16 cellular contexts compared by ENCODE assay signal in genomic region chr16:84481051-84481735, GRCh38. TPM values are rescaled to one million over a fixed set of nuclear protein-coding genes. Genes with fewer than 3 reads are reported as not detected.
DNase-seq lines count a peak whose midpoint lies in the region; ATAC-seq and TF ChIP-seq lines count a peak whose summit lies in the region.
"Had no signal": no experiment of that assay in that cellular context is flagged by ENCODE, and none has a peak within 500 bp of the region (broad histone marks: within the 10 kb centered on the region; RNA-seq: fewer than 3 reads in every experiment).

No MANE protein-coding gene starts in this region.

- DNase-seq in activated naive CD8-positive, alpha-beta T cell treated with anti-CD3 and anti-CD28 coated beads, Interleukin-2, amount 10 ng/mL, durations not matched to agents 7 days and 5 days: peak; percentile 15
- DNase-seq in activated naive CD8-positive, alpha-beta T cell treated with anti-CD3 and anti-CD28 coated beads, Interleukin-2, amount 50 U/mL, for 24 hours: no peak
- DNase-seq in left lobe of liver (ENCODE audit: low spot score) (peak; percentile 33), type B pancreatic cell (ENCODE audit: extremely low spot score, unreplicated experiment) (peak; percentile 66), transverse colon (no peak), HuH-7 (ENCODE audit: low spot score) (no peak)
- DNase-seq: DMS153, EL, MV-4-11, NCI-H1436, NCI-H2029 treated with DMSO at 0.1 percent for 48 hours, NCI-H510A treated with DMSO at 0.1 percent for 48 hours had no signal

- TF ChIP-seq POLR2A in transverse colon (IDR thresholded peaks at IDR 0.05): no peak

- POLR2A ChIA-PET in activated naive CD8-positive, alpha-beta T cell treated with anti-CD3 and anti-CD28 coated beads, Interleukin-2, amount 10 ng/mL, durations not matched to agents 7 days and 5 days (lab: Charles Lee): no interaction called here

- H3K27ac ChIP-seq in transverse colon: no peak overlapping the region
- H3K27ac ChIP-seq: C4-2B had no signal

- H3K9me3 Mint-ChIP-seq in activated naive CD8-positive, alpha-beta T cell treated with anti-CD3 and anti-CD28 coated beads, Interleukin-2, amount 10 ng/mL, durations not matched to agents 7 days and 5 days: no peaks in the 10 kb centered on the region
- H3K9me3 Mint-ChIP-seq in activated naive CD8-positive, alpha-beta T cell treated with anti-CD3 and anti-CD28 coated beads, Interleukin-2, amount 50 U/mL, for 24 hours: no peaks in the 10 kb centered on the region
- H3K9me3 Mint-ChIP-seq in brain (no peaks in the 10 kb centered on the region), type B pancreatic cell (no peaks in the 10 kb centered on the region)
- H3K9me3 Mint-ChIP-seq: IgD-negative memory B cell had no signal

- no peaks in the 10 kb centered on the region for H3K4me1 ChIP-seq in transverse colon

- no peaks in the 10 kb centered on the region for H3K27me3 ChIP-seq in transverse colon

- H3K4me3 Mint-ChIP-seq in activated naive CD8-positive, alpha-beta T cell treated with anti-CD3 and anti-CD28 coated beads, Interleukin-2, amount 10 ng/mL, durations not matched to agents 7 days and 5 days: no peak overlapping the region
- H3K4me3 Mint-ChIP-seq in activated naive CD8-positive, alpha-beta T cell treated with anti-CD3 and anti-CD28 coated beads, Interleukin-2, amount 50 U/mL, for 24 hours: no peak overlapping the region
- H3K4me3 Mint-ChIP-seq in brain: no peak overlapping the region
- H3K4me3 Mint-ChIP-seq in type B pancreatic cell: no peak overlapping the region
- H3K4me3 Mint-ChIP-seq: IgD-negative memory B cell had no signal

- no peaks in the 10 kb centered on the region for H3K9me3 ChIP-seq in transverse colon

- ATAC-seq in activated naive CD8-positive, alpha-beta T cell treated with anti-CD3 and anti-CD28 coated beads, Interleukin-2, amount 10 ng/mL, durations not matched to agents 7 days and 5 days (ENCODE audit: low read depth): no peak
- no peak for ATAC-seq in activated naive CD8-positive, alpha-beta T cell treated with anti-CD3 and anti-CD28 coated beads, Interleukin-2, amount 50 U/mL, for 24 hours
- no peak for ATAC-seq in left lobe of liver
- ATAC-seq in HG02571 (IDR thresholded peaks at IDR 0.05; ENCODE audit: unreplicated experiment): no peak

- peaks cover 50% of the 10 kb centered on the region for H3K36me3 Mint-ChIP-seq in activated naive CD8-positive, alpha-beta T cell treated with anti-CD3 and anti-CD28 coated beads, Interleukin-2, amount 10 ng/mL, durations not matched to agents 7 days and 5 days
- H3K36me3 Mint-ChIP-seq in activated naive CD8-positive, alpha-beta T cell treated with anti-CD3 and anti-CD28 coated beads, Interleukin-2, amount 50 U/mL, for 24 hours (ENCODE audit: low read depth): no peaks in the 10 kb centered on the region
- H3K36me3 Mint-ChIP-seq in brain (peaks cover 46% of the 10 kb centered on the region), type B pancreatic cell (peaks cover 23% of the 10 kb centered on the region)

- in situ Hi-C loops in transverse colon (cut with MboI; ENCODE audit: low pct_ligation_motif_present in 1 of 4, low pct_unique_long_range_greater_than_20kb in 1 of 4, low sequenced_read_pairs in 3 of 4): loop anchor here (10.0 to 25.0 kb wide), 4 partner anchors 206 to 519 kb away; partner anchors contain the start of genes NECAB2 (in 2 of the 4), OSGIN1 (in 2 of the 4) and MBTPS1 (in 1 of the 4)

- no peaks in the 10 kb centered on the region for H3K4me1 Mint-ChIP-seq in activated naive CD8-positive, alpha-beta T cell treated with anti-CD3 and anti-CD28 coated beads, Interleukin-2, amount 10 ng/mL, durations not matched to agents 7 days and 5 days
- peaks cover 8% of the 10 kb centered on the region for H3K4me1 Mint-ChIP-seq in activated naive CD8-positive, alpha-beta T cell treated with anti-CD3 and anti-CD28 coated beads, Interleukin-2, amount 50 U/mL, for 24 hours
- H3K4me1 Mint-ChIP-seq in brain (peaks cover 18% of the 10 kb centered on the region), type B pancreatic cell (ENCODE audit: unreplicated experiment) (peaks cover 18% of the 10 kb centered on the region)
- H3K4me1 Mint-ChIP-seq: IgD-negative memory B cell had no signal

- no peak for TF ChIP-seq EP300 in transverse colon (IDR thresholded peaks at IDR 0.05; ENCODE audit: low read depth)

- intact Hi-C loops in transverse colon (cut with DNase I; ENCODE audit: low total_unique reads): loop anchor here (10.0 kb wide), 2 partner anchors 206 to 556 kb away; no protein-coding TSS in a partner anchor

- WGBS in transverse colon (ENCODE audit: low coverage in 1 of 2), 2 donors: 91 to 100% methylated on average over 7 to 26 of the region's 26 CpGs

- no peak overlapping the region for H3K4me3 ChIP-seq in transverse colon

- H3K27me3 Mint-ChIP-seq in activated naive CD8-positive, alpha-beta T cell treated with anti-CD3 and anti-CD28 coated beads, Interleukin-2, amount 10 ng/mL, durations not matched to agents 7 days and 5 days: no peaks in the 10 kb centered on the region
- no peaks in the 10 kb centered on the region for H3K27me3 Mint-ChIP-seq in activated naive CD8-positive, alpha-beta T cell treated with anti-CD3 and anti-CD28 coated beads, Interleukin-2, amount 50 U/mL, for 24 hours
- H3K27me3 Mint-ChIP-seq in brain (no peaks in the 10 kb centered on the region), type B pancreatic cell (no peaks in the 10 kb centered on the region)
- H3K27me3 Mint-ChIP-seq: IgD-negative memory B cell had no signal

- TF ChIP-seq CTCF in brain (conservative IDR thresholded peaks at IDR 0.05): no peak
- no peak for TF ChIP-seq CTCF in type B pancreatic cell (conservative IDR thresholded peaks at IDR 0.05)
- TF ChIP-seq CTCF in transverse colon (IDR thresholded peaks at IDR 0.05): no peak

- no peaks in the 10 kb centered on the region for H3K36me3 ChIP-seq in transverse colon

- no peak overlapping the region for H3K27ac Mint-ChIP-seq in activated naive CD8-positive, alpha-beta T cell treated with anti-CD3 and anti-CD28 coated beads, Interleukin-2, amount 10 ng/mL, durations not matched to agents 7 days and 5 days
- H3K27ac Mint-ChIP-seq in activated naive CD8-positive, alpha-beta T cell treated with anti-CD3 and anti-CD28 coated beads, Interleukin-2, amount 50 U/mL, for 24 hours: no peak overlapping the region
- H3K27ac Mint-ChIP-seq in brain: peak overlapping the region in 3 of 5 experiments; percentile 54 to 88 (median 72)
- no peak overlapping the region for H3K27ac Mint-ChIP-seq in type B pancreatic cell
- H3K27ac Mint-ChIP-seq: IgD-negative memory B cell had no signal

RNA-seq across cellular contexts. Expression of gene MEAK7, which starts 23.3 kb away (rescaled TPM):
- total RNA-seq in activated naive CD8-positive, alpha-beta T cell treated with anti-CD3 and anti-CD28 coated beads, Interleukin-2, amount 10 ng/mL, durations not matched to agents 7 days and 5 days: 10 to 100 TPM; 95.7 to 98.3 TPM
- 10.8 TPM for polyA plus RNA-seq in brain (ENCODE audit: insufficient read depth, low read depth, low replicate concordance)
- total RNA-seq in left lobe of liver: 2.9 TPM
- 28.5 and 30.3 TPM in 2 replicates for total RNA-seq in type B pancreatic cell (ENCODE audit: low replicate concordance)
- total RNA-seq in transverse colon: 10 to 100 TPM; 20.3 to 29.1 (median 21.8) TPM

Comparison
In these comparisons a context has a peak if more than half of its experiments do, and no peak if none do; other contexts are left out.
1. DNase-seq: peak in activated naive CD8-positive, alpha-beta T cell treated with anti-CD3 and anti-CD28 coated beads, Interleukin-2, amount 10 ng/mL, durations not matched to agents 7 days and 5 days (single experiment), left lobe of liver (single experiment) and type B pancreatic cell (single experiment); none in activated naive CD8-positive, alpha-beta T cell treated with anti-CD3 and anti-CD28 coated beads, Interleukin-2, amount 50 U/mL, for 24 hours (single experiment), transverse colon (single experiment) and HuH-7 (single experiment).
2. H3K27ac Mint-ChIP-seq: peak in brain (3 of 5); none in activated naive CD8-positive, alpha-beta T cell treated with anti-CD3 and anti-CD28 coated beads, Interleukin-2, amount 10 ng/mL, durations not matched to agents 7 days and 5 days (single experiment), activated naive CD8-positive, alpha-beta T cell treated with anti-CD3 and anti-CD28 coated beads, Interleukin-2, amount 50 U/mL, for 24 hours (single experiment) and type B pancreatic cell (single experiment).